17 cellular contexts compared by ENCODE assay signal in the genomic region with DNA sequence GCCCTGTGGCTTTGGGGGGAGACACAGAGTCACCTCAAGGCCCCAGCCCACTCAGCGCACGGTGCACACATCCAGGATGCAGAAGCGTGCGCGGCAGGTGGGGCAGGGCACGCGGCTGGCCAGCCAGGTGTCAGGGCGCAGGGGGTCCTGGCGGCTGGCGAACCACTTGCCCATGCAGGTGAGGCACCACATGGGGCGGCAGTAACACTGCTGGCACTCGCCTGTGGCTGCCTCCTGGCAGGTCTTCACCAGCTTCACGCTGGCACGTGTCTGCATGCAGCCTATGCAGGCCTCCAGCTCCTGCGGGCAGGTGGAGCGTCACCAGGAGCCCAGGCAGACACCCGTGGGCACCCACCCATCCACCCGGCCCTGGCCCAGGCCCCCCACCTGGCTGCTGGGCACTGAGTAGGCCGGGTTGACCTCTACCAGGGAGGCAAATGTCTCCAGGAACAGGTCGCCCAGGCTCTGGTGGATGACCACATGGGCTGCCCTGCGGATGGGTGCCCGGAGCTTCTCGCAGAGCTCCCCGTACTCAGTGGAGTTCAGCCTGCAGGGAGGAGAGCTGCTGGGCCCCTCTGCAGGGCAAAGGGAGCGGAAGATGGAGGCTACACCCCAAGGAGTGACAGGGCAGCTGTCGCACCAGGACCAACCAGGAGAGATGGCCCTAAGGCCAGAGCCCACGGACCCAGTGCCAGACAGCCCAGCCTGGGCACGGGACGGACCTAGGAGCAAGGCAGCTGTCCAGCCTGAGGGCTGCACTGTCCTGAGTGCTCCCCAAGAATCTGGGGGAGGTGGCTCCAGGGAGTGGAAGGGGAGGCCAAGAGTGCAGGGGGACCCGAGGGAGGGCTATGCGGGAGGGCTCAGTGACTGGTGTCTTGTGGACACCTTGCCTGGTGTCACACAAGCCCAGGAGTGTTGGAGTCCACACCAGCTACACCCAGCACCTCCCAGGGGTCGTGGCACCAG. TPM values are rescaled to one million over a fixed set of nuclear protein-coding genes. Genes with fewer than 3 reads are reported as not detected.
DNase-seq lines count a peak whose midpoint lies in the region; ATAC-seq and TF ChIP-seq lines count a peak whose summit lies in the region.
"Had no signal": no experiment of that assay in that cellular context is flagged by ENCODE, and none has a peak within 500 bp of the region (broad histone marks: within the 10 kb centered on the region; RNA-seq: fewer than 3 reads in every experiment).

No MANE protein-coding gene starts in this region.

- H3K27me3 Mint-ChIP-seq in Caco-2 (ENCODE audit: insufficient read depth, unreplicated experiment): no peaks in the 10 kb centered on the region
- H3K27me3 Mint-ChIP-seq in activated naive CD8-positive, alpha-beta T cell treated with anti-CD3 and anti-CD28 coated beads for 36 hours: no peaks in the 10 kb centered on the region
- H3K27me3 Mint-ChIP-seq: activated CD4-positive, alpha-beta memory T cell treated with anti-CD3 and anti-CD28 coated beads, Interleukin-2, amount 10 ng/mL, durations not matched to agents 7 days and 5 days; CD4-positive, CD25-positive, alpha-beta regulatory T cell; stimulated activated naive CD8-positive, alpha-beta T cell treated with anti-CD3 and anti-CD28 coated beads, Interleukin-15, Interleukin-2, amounts not matched to agents 100 ng/mL and 50 ng/mL, for 24 hours had no signal

- CTCF ChIA-PET in Caco-2 (lab: Charles Lee): no interaction called here
- CTCF ChIA-PET in HCT116 (lab: Charles Lee): no interaction called here

- H3K27me3 ChIP-seq in Caco-2 (replicated peaks; ENCODE audit: control insufficient read depth, insufficient read depth, low read length) (no peaks in the 10 kb centered on the region), HCT116 (ENCODE audit: insufficient read depth, low read length) (no peaks in the 10 kb centered on the region), SU-DHL-6 (ENCODE audit: low read length) (no peaks in the 10 kb centered on the region), neuronal stem cell (ENCODE audit: control insufficient read depth in 3 of 3, insufficient read depth in 3 of 3, low read depth in 1 of 3, low read length in 3 of 3) (no peaks in the 10 kb centered on the region)
- H3K27me3 ChIP-seq: vagina had no signal

- H3F3A ChIP-seq in SU-DHL-6 (ENCODE audit: insufficient read depth): peaks cover 47% of the 10 kb centered on the region

- peak overlapping the region; percentile 63 for H3K14ac ChIP-seq in neuronal stem cell (ENCODE audit: low read length)

- peaks cover 62% of the 10 kb centered on the region for H3K36me3 Mint-ChIP-seq in Caco-2 (ENCODE audit: insufficient read depth, unreplicated experiment)
- H3K36me3 Mint-ChIP-seq in activated naive CD8-positive, alpha-beta T cell treated with anti-CD3 and anti-CD28 coated beads for 36 hours: peaks cover 36% of the 10 kb centered on the region
- H3K36me3 Mint-ChIP-seq: CD4-positive, CD25-positive, alpha-beta regulatory T cell; mesothelial cell of epicardium had no signal

- RAD21 ChIA-PET in HCT116 (lab: Charles Lee; ENCODE audit: low non-redundant PET in 1 of 2, low total read pairs in 2 of 2, uncharacterized antibody in 2 of 2, unreplicated experiment in 2 of 2): no interaction called here

- H3K4me1 ChIP-seq in Caco-2: no peaks in the 10 kb centered on the region; the same call in 1 of the 2 replicates
- peaks cover 6 to 29% of the 10 kb centered on the region in 2 experiments; a peak in 3 of 4 replicates for H3K4me1 ChIP-seq in HCT116 (ENCODE audit: control insufficient read depth in 1 of 2, insufficient read depth in 2 of 2, low read length in 2 of 2)
- H3K4me1 ChIP-seq in neuronal stem cell (ENCODE audit: control insufficient read depth in 2 of 2, insufficient read depth in 1 of 2, low read depth in 1 of 2, low read length in 2 of 2): peaks cover 17 to 19% of the 10 kb centered on the region in 2 donors

- H4K91ac ChIP-seq in neuronal stem cell (ENCODE audit: low read depth, low read length, poor library complexity): no peak overlapping the region

- BruUV-seq in Caco-2 (replicated peaks; lab: Mats Ljungman, UMichigan) (no TSS peak), HCT116 (replicated peaks; lab: Mats Ljungman, UMichigan) (no TSS peak)

- no peak overlapping the region for H2BK15ac ChIP-seq in neuronal stem cell (ENCODE audit: low read length)

- H3K27ac Mint-ChIP-seq in Caco-2 (ENCODE audit: unreplicated experiment): no peak overlapping the region
- no peak overlapping the region for H3K27ac Mint-ChIP-seq in activated naive CD8-positive, alpha-beta T cell treated with anti-CD3 and anti-CD28 coated beads for 36 hours
- H3K27ac Mint-ChIP-seq: activated CD4-positive, alpha-beta memory T cell treated with anti-CD3 and anti-CD28 coated beads, Interleukin-2, amount 10 ng/mL, durations not matched to agents 7 days and 5 days; CD4-positive, CD25-positive, alpha-beta regulatory T cell; mesothelial cell of epicardium; stimulated activated naive CD8-positive, alpha-beta T cell treated with anti-CD3 and anti-CD28 coated beads, Interleukin-15, Interleukin-2, amounts not matched to agents 100 ng/mL and 50 ng/mL, for 24 hours had no signal

- H2BK5ac ChIP-seq in neuronal stem cell (ENCODE audit: low read length): no peak overlapping the region

- no peak overlapping the region for H2BK12ac ChIP-seq in neuronal stem cell (ENCODE audit: low read length)

- peak overlapping the region; percentile 86 for H3K23ac ChIP-seq in neuronal stem cell (ENCODE audit: low read depth, low read length, poor library complexity)

- TF ChIP-seq RAD21 in HCT116 (IDR thresholded peaks at IDR 0.05; ENCODE audit: low read depth): no peak

- H3K79me2 ChIP-seq in HCT116 (ENCODE audit: insufficient read depth, low read length) (peaks cover 81% of the 10 kb centered on the region), SU-DHL-6 (ENCODE audit: insufficient read depth, low read length) (peaks cover 47% of the 10 kb centered on the region)

- H3K18ac ChIP-seq in neuronal stem cell (ENCODE audit: low read length): no peak overlapping the region

- peaks cover 7% of the 10 kb centered on the region; the same call in 1 of the 2 replicates for H4K20me1 ChIP-seq in HCT116 (ENCODE audit: insufficient read depth)
- peaks cover 5% of the 10 kb centered on the region; the same call in 1 of the 2 replicates for H4K20me1 ChIP-seq in SU-DHL-6 (ENCODE audit: low read depth, low read length)

- DNase-seq in Caco-2 (no peak), HCT116 (ENCODE audit: low read depth, low spot score) (no peak), neuronal stem cell (ENCODE audit: low spot score) (no peak), NCI-H1930 (lab: John Stamatoyannopoulos, UW) (no peak)
- DNase-seq in activated naive CD8-positive, alpha-beta T cell treated with anti-CD3 and anti-CD28 coated beads for 36 hours: no peak
- DNase-seq: activated CD4-positive, alpha-beta memory T cell treated with anti-CD3 and anti-CD28 coated beads, Interleukin-2, amount 10 ng/mL, durations not matched to agents 7 days and 5 days; anterior cingulate cortex; CD4-positive, CD25-positive, alpha-beta regulatory T cell; NCI-H2171 treated with DMSO at 0.1 percent for 48 hours had no signal

- peak overlapping the region; percentile 10; the same call in 1 of the 2 replicates for H3K27ac ChIP-seq in HCT116 (ENCODE audit: low read depth, low read length)
- peak overlapping the region; percentile 85 for H3K27ac ChIP-seq in SU-DHL-6 (ENCODE audit: low read depth, low read length)
- H3K27ac ChIP-seq in neuronal stem cell (replicated peaks; ENCODE audit: low read length): no peak overlapping the region
- H3K27ac ChIP-seq: epithelial cell of prostate, vagina had no signal

- H3K9me3 ChIP-seq in Caco-2: no peaks in the 10 kb centered on the region
- H3K9me3 ChIP-seq in HCT116 (ENCODE audit: control insufficient read depth in 1 of 2, insufficient read depth in 1 of 2, low read depth in 1 of 2, low read length in 2 of 2): no peaks in the 10 kb centered on the region
- no peaks in the 10 kb centered on the region for H3K9me3 ChIP-seq in SU-DHL-6 (ENCODE audit: insufficient read depth, low read length)
- H3K9me3 ChIP-seq in neuronal stem cell (replicated peaks in 1 of 2; ENCODE audit: control insufficient read depth in 2 of 2, insufficient read depth in 1 of 2, low read depth in 1 of 2, low read length in 2 of 2): peaks cover 0 to 2% of the 10 kb centered on the region in 2 donors
- H3K9me3 ChIP-seq: vagina had no signal

- peak overlapping the region; percentile 23 for H3K4ac ChIP-seq in neuronal stem cell (ENCODE audit: low read length)

- H2BK120ac ChIP-seq in neuronal stem cell (ENCODE audit: low read depth, low read length): no peak overlapping the region

- intact Hi-C loops in Caco-2 (cut with micrococcal nuclease; ENCODE audit: unreplicated experiment) (no loop called here), HCT116 (cut with micrococcal nuclease) (no loop called here)

- no peaks in the 10 kb centered on the region for H3K9me3 Mint-ChIP-seq in Caco-2 (ENCODE audit: unreplicated experiment)
- no peaks in the 10 kb centered on the region for H3K9me3 Mint-ChIP-seq in activated naive CD8-positive, alpha-beta T cell treated with anti-CD3 and anti-CD28 coated beads for 36 hours
- H3K9me3 Mint-ChIP-seq: activated CD4-positive, alpha-beta memory T cell treated with anti-CD3 and anti-CD28 coated beads, Interleukin-2, amount 10 ng/mL, durations not matched to agents 7 days and 5 days; mesothelial cell of epicardium; stimulated activated naive CD8-positive, alpha-beta T cell treated with anti-CD3 and anti-CD28 coated beads, Interleukin-15, Interleukin-2, amounts not matched to agents 100 ng/mL and 50 ng/mL, for 24 hours had no signal

- H3K9me2 ChIP-seq in HCT116 (ENCODE audit: insufficient read depth) (no peaks in the 10 kb centered on the region), SU-DHL-6 (replicated peaks; ENCODE audit: insufficient read depth, low read length) (no peaks in the 10 kb centered on the region)

- TF ChIP-seq CTCF in Caco-2 (IDR thresholded peaks at IDR 0.05; ENCODE audit: insufficient read depth in 1 of 2, low read depth in 1 of 2, low read length in 1 of 2, severe bottlenecking in 1 of 2, unreplicated experiment in 1 of 2): no peak
- TF ChIP-seq CTCF in HCT116 (IDR thresholded peaks at IDR 0.05 in 2 of 3, conservative IDR thresholded peaks at IDR 0.05 in 1 of 3; ENCODE audit: borderline replicate concordance in 1 of 3, insufficient read depth in 1 of 3, low read depth in 2 of 3, low read length in 2 of 3): no peak
- TF ChIP-seq CTCF in SU-DHL-6 (IDR thresholded peaks at IDR 0.05; ENCODE audit: insufficient read depth, low read length, poor library complexity, severe bottlenecking): no peak

- H2AK5ac ChIP-seq in neuronal stem cell (ENCODE audit: low read depth, low read length): no peak overlapping the region

- WGBS in neuronal stem cell (ENCODE audit: extremely low coverage in 2 of 2, insufficient read length in 2 of 2, insufficient replicate concordance in 1 of 2), 2 donors: no CpG with 5 or more reads among the region's 32 CpGs

- H3K36me3 ChIP-seq in Caco-2 (ENCODE audit: control insufficient read depth, insufficient read depth, low read length) (peaks cover 1% of the 10 kb centered on the region; the same call in 1 of the 2 replicates), HCT116 (ENCODE audit: control insufficient read depth in 1 of 2, insufficient read depth in 2 of 2, low read length in 2 of 2) (peaks cover 0 to 2% of the 10 kb centered on the region in 2 experiments; a peak in 1 of 4 replicates), SU-DHL-6 (ENCODE audit: low read length) (no peaks in the 10 kb centered on the region; the same call in 1 of the 2 replicates), neuronal stem cell (replicated peaks in 1 of 2; ENCODE audit: control insufficient read depth in 2 of 2, insufficient read depth in 2 of 2, low read length in 2 of 2) (peaks cover 28 to 50% of the 10 kb centered on the region in 2 donors)

- H3K4me2 ChIP-seq in HCT116 (ENCODE audit: low read length): no peak overlapping the region
- no peak overlapping the region for H3K4me2 ChIP-seq in SU-DHL-6 (ENCODE audit: low read depth, low read length, poor library complexity, severe bottlenecking)
- H3K4me2 ChIP-seq in neuronal stem cell (ENCODE audit: insufficient read depth, low read length, poor library complexity, severe bottlenecking): no peak overlapping the region
- H3K4me2 ChIP-seq: smooth muscle cell had no signal

- H2AFZ ChIP-seq in HCT116 (ENCODE audit: low read depth, low read length, poor library complexity, severe bottlenecking): no peak overlapping the region
- H2AFZ ChIP-seq in SU-DHL-6 (ENCODE audit: low read depth, low read length, severe bottlenecking): no peak overlapping the region
- no peak overlapping the region for H2AFZ ChIP-seq in neuronal stem cell (ENCODE audit: low read length)

- ATAC-seq in HCT116 (no peak), GM21515 (IDR thresholded peaks at IDR 0.05; ENCODE audit: unreplicated experiment) (no peak)

- POLR2A ChIA-PET in Caco-2 (lab: Charles Lee) (no interaction called here), HCT116 (lab: Charles Lee) (no interaction called here)

- H4K8ac ChIP-seq in neuronal stem cell (ENCODE audit: low read depth, low read length): peak overlapping the region; percentile 76

- H3K4me3 Mint-ChIP-seq in Caco-2 (ENCODE audit: unreplicated experiment): peak overlapping the region; percentile 38
- H3K4me3 Mint-ChIP-seq in activated naive CD8-positive, alpha-beta T cell treated with anti-CD3 and anti-CD28 coated beads for 36 hours: no peak overlapping the region
- H3K4me3 Mint-ChIP-seq: activated CD4-positive, alpha-beta memory T cell treated with anti-CD3 and anti-CD28 coated beads, Interleukin-2, amount 10 ng/mL, durations not matched to agents 7 days and 5 days; mesothelial cell of epicardium; stimulated activated naive CD8-positive, alpha-beta T cell treated with anti-CD3 and anti-CD28 coated beads, Interleukin-15, Interleukin-2, amounts not matched to agents 100 ng/mL and 50 ng/mL, for 24 hours had no signal

- no peak for TF ChIP-seq POLR2A in HCT116 (IDR thresholded peaks at IDR 0.05; ENCODE audit: borderline replicate concordance, extremely low read depth, insufficient read depth, insufficient read length)

- peaks cover 32% of the 10 kb centered on the region for H3K79me1 ChIP-seq in neuronal stem cell (ENCODE audit: low read depth, low read length)

- H3K4me3 ChIP-seq in Caco-2 (ENCODE audit: low read depth, low read length): no peak overlapping the region
- no peak overlapping the region for H3K4me3 ChIP-seq in HCT116 (replicated peaks in 1 of 2; ENCODE audit: low read depth in 1 of 2, low read length in 2 of 2)
- no peak overlapping the region for H3K4me3 ChIP-seq in SU-DHL-6 (ENCODE audit: insufficient read depth, low read length, poor library complexity, severe bottlenecking)
- H3K4me3 ChIP-seq in neuronal stem cell (ENCODE audit: low read length in 2 of 2): no peak overlapping the region
- H3K4me3 ChIP-seq: SK-N-MC, smooth muscle cell, vagina had no signal

- peaks cover 3% of the 10 kb centered on the region for H3K4me1 Mint-ChIP-seq in Caco-2 (ENCODE audit: low read depth, unreplicated experiment)
- H3K4me1 Mint-ChIP-seq in activated naive CD8-positive, alpha-beta T cell treated with anti-CD3 and anti-CD28 coated beads for 36 hours: peaks cover 26% of the 10 kb centered on the region

- H3K9ac ChIP-seq in HCT116 (ENCODE audit: low read length) (no peak overlapping the region), SU-DHL-6 (ENCODE audit: low read length) (no peak overlapping the region), neuronal stem cell (ENCODE audit: low read depth, low read length, poor library complexity) (no peak overlapping the region)

RNA-seq across cellular contexts. Expression of a gene that starts 3.7 kb away (rescaled TPM):
- total RNA-seq in Caco-2 (2022): 36.5 and 39.0 TPM in 2 replicates
- total RNA-seq in HCT116 (2021; ENCODE audit: unreplicated experiment): 29.4 TPM
- 24.9 and 26.5 TPM in 2 replicates for polyA plus RNA-seq in HCT116 (2012)
- 28.3 TPM for polyA plus RNA-seq in neuronal stem cell (2013, experiment 1 of 2)
- 26.4 TPM for polyA plus RNA-seq in neuronal stem cell (2013, experiment 2 of 2)
- total RNA-seq in activated naive CD8-positive, alpha-beta T cell treated with anti-CD3 and anti-CD28 coated beads for 36 hours: 10 to 100 TPM; 20.5 to 20.8 TPM

RNA-seq across cellular contexts. Expression of a gene that starts 3.9 kb away (rescaled TPM):
- total RNA-seq in Caco-2 (2022) (104 and 106 TPM in 2 replicates), HCT116 (2021; ENCODE audit: unreplicated experiment) (106 TPM)
- 99.5 and 103 TPM in 2 replicates for polyA plus RNA-seq in HCT116 (2012)
- polyA plus RNA-seq in neuronal stem cell (2013, experiment 1 of 2): 110 TPM
- polyA plus RNA-seq in neuronal stem cell (2013, experiment 2 of 2): 108 TPM
- 100 to 1,000 TPM; 189 to 190 TPM for total RNA-seq in activated naive CD8-positive, alpha-beta T cell treated with anti-CD3 and anti-CD28 coated beads for 36 hours

RNA-seq across cellular contexts. Expression of a gene that starts 5.3 kb away (rescaled TPM):
- 113 and 116 TPM in 2 replicates for total RNA-seq in Caco-2 (2022)
- total RNA-seq in HCT116 (2021; ENCODE audit: unreplicated experiment): 101 TPM
- 37.5 and 49.0 TPM in 2 replicates for polyA plus RNA-seq in HCT116 (2012)
- 44.6 TPM for polyA plus RNA-seq in neuronal stem cell (2013, experiment 1 of 2)
- 44.5 TPM for polyA plus RNA-seq in neuronal stem cell (2013, experiment 2 of 2)
- total RNA-seq in activated naive CD8-positive, alpha-beta T cell treated with anti-CD3 and anti-CD28 coated beads for 36 hours: 100 to 1,000 TPM; 183 to 184 TPM

RNA-seq across cellular contexts. Expression of a gene that starts 33.3 kb away (rescaled TPM):
- total RNA-seq in Caco-2 (2022) (4.1 and 5.2 TPM in 2 replicates), HCT116 (2021; ENCODE audit: unreplicated experiment) (1.1 TPM)
- 0.79 and 1.4 TPM in 2 replicates for polyA plus RNA-seq in HCT116 (2012)
- polyA plus RNA-seq in neuronal stem cell (2013, experiment 1 of 2): 2.0 TPM
- 1.3 TPM for polyA plus RNA-seq in neuronal stem cell (2013, experiment 2 of 2)
- 1 to 10 TPM in 1 of 2 experiments, under 1 TPM in 1; 0.82 to 1.3 TPM for total RNA-seq in activated naive CD8-positive, alpha-beta T cell treated with anti-CD3 and anti-CD28 coated beads for 36 hours
- total RNA-seq: smooth muscle cell had no signal
